In genomic region chr1:109090415-109091195, GRCh38 we compare ENCODE assay signal across 1 cellular context.
TF ChIP-seq lines count a peak whose summit lies in the region.

TMEM167B (plus strand) TSS chr1:109090764; CDS start chr1:109090873, 109 bp downstream.

TF ChIP-seq in K562, 482 proteins besides CTCF, POLR2A, EP300 and RAD21 (continued from another document and continues in another):
- TF ChIP-seq CEBPB (tag; IDR thresholded peaks at IDR 0.05), result no peak
- no peak for TF ChIP-seq MCM3 (IDR thresholded peaks at IDR 0.05)
- TF ChIP-seq MEF2D (tag; conservative IDR thresholded peaks at IDR 0.05; ENCODE audit: low read depth), result peak; percentile 42; the same call in 1 of the 2 replicates
- TF ChIP-seq ZBTB7A (IDR thresholded peaks at IDR 0.05; ENCODE audit: borderline replicate concordance, control insufficient read depth, low read depth, low read length), result peak; percentile 84
- no peak for TF ChIP-seq PTTG1 (tag; IDR thresholded peaks at IDR 0.05; ENCODE audit: low read depth)
- TF ChIP-seq SMAD2 (IDR thresholded peaks at IDR 0.05; ENCODE audit: low read depth, low read length), result no peak
- TF ChIP-seq RBM39 (optimal IDR thresholded peaks at IDR 0.05; ENCODE audit: low read depth, low read length), result peak; percentile 98
- peak; percentile 49 for TF ChIP-seq NCOR1 (IDR thresholded peaks at IDR 0.05)
- TF ChIP-seq TFAP4 (CRISPR knock-in tag; IDR thresholded peaks at IDR 0.05; ENCODE audit: borderline replicate concordance), result peak; percentile 87
- TF ChIP-seq NCOA2 (IDR thresholded peaks at IDR 0.05; ENCODE audit: partially characterized antibody in 2 of 2), result no peak
- no peak for TF ChIP-seq ZBTB8A (IDR thresholded peaks at IDR 0.05; ENCODE audit: partially characterized antibody)
- TF ChIP-seq ZBTB49 (CRISPR knock-in tag; IDR thresholded peaks at IDR 0.05; ENCODE audit: borderline replicate concordance), result 0 out of 2 replicates have a peak, but pooled peaks have one; percentile 76
- peak; percentile 32 to 81; a peak in 2 of 4 replicates for TF ChIP-seq RCOR1 (IDR thresholded peaks at IDR 0.05; ENCODE audit: borderline replicate concordance in 1 of 2, low read depth in 2 of 2, low read length in 2 of 2)
- TF ChIP-seq KLF13 (tag; IDR thresholded peaks at IDR 0.05; ENCODE audit: borderline replicate concordance, low read depth), result peak; percentile 71
- no peak for TF ChIP-seq FOXO4 (CRISPR knock-in tag; IDR thresholded peaks at IDR 0.05)
- TF ChIP-seq CHAMP1 (IDR thresholded peaks at IDR 0.05), result no peak
- TF ChIP-seq ZNF76 (CRISPR knock-in tag; IDR thresholded peaks at IDR 0.05; ENCODE audit: borderline replicate concordance), result no peak
- TF ChIP-seq ZBTB26 (CRISPR knock-in tag; IDR thresholded peaks at IDR 0.05), result no peak
- peak; percentile 80; the same call in 1 of the 2 replicates for TF ChIP-seq HLTF (IDR thresholded peaks at IDR 0.05)
- TF ChIP-seq GMEB1 (CRISPR knock-in tag; IDR thresholded peaks at IDR 0.05), result peak; percentile 98
- peak; percentile 81 for TF ChIP-seq SIN3B (IDR thresholded peaks at IDR 0.05; ENCODE audit: low read depth)
- TF ChIP-seq MAFK (IDR thresholded peaks at IDR 0.05; ENCODE audit: low read length), result peak; percentile 38
- TF ChIP-seq JUN (IDR thresholded peaks at IDR 0.05; ENCODE audit: borderline replicate concordance, low read depth, low read length), result peak; percentile 69; the same call in 1 of the 2 replicates
- TF ChIP-seq JUN (CRISPR knock-in tag; IDR thresholded peaks at IDR 0.05; ENCODE audit: borderline replicate concordance), result peak; percentile 66; the same call in 1 of the 2 replicates
- TF ChIP-seq THRAP3 (IDR thresholded peaks at IDR 0.05; ENCODE audit: borderline replicate concordance), result no peak
- TF ChIP-seq REST (CRISPR knock-in tag; IDR thresholded peaks at IDR 0.05; ENCODE audit: low read depth), result peak; percentile 81; the same call in 1 of the 2 replicates
- TF ChIP-seq IRF1 (CRISPR knock-in tag; IDR thresholded peaks at IDR 0.05; ENCODE audit: borderline replicate concordance), result peak; percentile 70; the same call in 1 of the 2 replicates
- no peak for TF ChIP-seq ZNF518B (CRISPR knock-in tag; IDR thresholded peaks at IDR 0.05)
- no peak; the same call in 1 of the 2 replicates for TF ChIP-seq PML (IDR thresholded peaks at IDR 0.05; ENCODE audit: low read length)
- peak; percentile 97 for TF ChIP-seq ZBTB9 (CRISPR knock-in tag; IDR thresholded peaks at IDR 0.05)
- peak; percentile 96 for TF ChIP-seq DIDO1 (tag; IDR thresholded peaks at IDR 0.05; ENCODE audit: low read depth)
- no peak for TF ChIP-seq SMARCA5 (IDR thresholded peaks at IDR 0.05)
- TF ChIP-seq FOXA1 (IDR thresholded peaks at IDR 0.05; ENCODE audit: borderline replicate concordance), result no peak
- no peak for TF ChIP-seq CHD4 (IDR thresholded peaks at IDR 0.05; ENCODE audit: insufficient read depth, insufficient replicate concordance, low read depth, low read length, poor library complexity, severe bottlenecking)
- TF ChIP-seq ZNF174 (CRISPR knock-in tag; IDR thresholded peaks at IDR 0.05), result no peak
- peak; percentile 97 for TF ChIP-seq ZBTB2 (IDR thresholded peaks at IDR 0.05)
- TF ChIP-seq FOXK1 (CRISPR knock-in tag; IDR thresholded peaks at IDR 0.05; ENCODE audit: borderline replicate concordance), result peak; percentile 100
